In the genomic region with DNA sequence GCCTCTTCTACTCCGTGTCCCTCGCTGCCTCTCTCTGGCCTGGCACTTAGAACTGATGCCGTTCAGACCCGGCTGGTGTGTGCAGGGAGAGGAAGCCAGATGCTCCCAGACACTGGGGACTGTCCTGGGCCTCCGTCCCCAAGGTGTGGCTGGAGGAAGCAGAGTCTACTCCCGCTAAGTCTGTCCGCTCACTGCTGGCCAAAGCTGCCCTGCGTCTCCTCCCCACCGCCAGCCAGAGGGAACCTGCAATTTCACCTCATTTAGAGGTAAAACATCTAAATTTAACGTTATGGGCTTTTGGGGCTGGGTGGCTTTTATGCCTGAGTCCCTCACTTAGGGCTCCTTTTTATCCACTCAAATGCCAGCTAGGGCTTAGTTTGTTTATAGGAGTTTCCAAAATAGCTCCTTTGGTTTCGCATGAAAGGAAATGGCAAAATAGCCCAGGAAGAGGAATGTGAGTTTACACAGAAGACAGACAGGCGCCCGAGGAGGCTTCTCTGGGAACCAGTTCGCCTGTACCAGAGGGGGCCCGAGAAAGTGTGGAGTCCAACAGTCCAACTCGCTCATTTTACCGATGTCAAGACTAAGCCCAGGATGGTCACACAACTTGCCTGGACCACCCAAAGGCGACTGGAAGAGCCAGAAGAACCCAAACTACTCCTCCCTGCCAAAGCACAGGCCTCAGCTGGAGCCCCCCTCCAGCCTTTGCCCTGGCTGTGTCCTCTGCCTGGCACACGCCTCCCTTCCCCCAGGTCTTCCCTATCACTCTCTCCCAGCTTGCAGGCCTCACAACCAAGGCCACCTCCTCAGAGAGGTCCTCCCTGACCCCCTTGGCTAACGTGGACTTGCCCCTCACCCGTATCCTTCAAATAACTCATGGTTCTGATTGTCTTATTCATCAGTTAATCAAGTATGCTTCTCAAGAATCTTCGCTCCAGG, we compare ENCODE assay signal across 12 cellular contexts. TPM values are rescaled to one million over a fixed set of nuclear protein-coding genes. Genes with fewer than 3 reads are reported as not detected.
DNase-seq lines count a peak whose midpoint lies in the region; ATAC-seq and TF ChIP-seq lines count a peak whose summit lies in the region.
"Had no signal": no experiment of that assay in that cellular context is flagged by ENCODE, and none has a peak within 500 bp of the region (broad histone marks: within the 10 kb centered on the region; RNA-seq: fewer than 3 reads in every experiment).

No MANE protein-coding gene starts in this region.

- peak overlapping the region; percentile 10 for H2BK5ac ChIP-seq in trophoblast cell (ENCODE audit: low read depth, low read length, poor library complexity)

- no peak for TF ChIP-seq EP300 in SK-N-SH (IDR thresholded peaks at IDR 0.05; ENCODE audit: borderline replicate concordance in 1 of 2, low read depth in 1 of 2, low read length in 1 of 2)
- TF ChIP-seq EP300 in gastroesophageal sphincter (IDR thresholded peaks at IDR 0.05), result no peak

- no peak overlapping the region for H4K8ac ChIP-seq in trophoblast cell (ENCODE audit: low read depth, low read length)

- peak overlapping the region; percentile 85 for H3K18ac ChIP-seq in trophoblast cell (ENCODE audit: low read length)

- POLR2A ChIA-PET in Caco-2 (lab: Charles Lee), result no interaction called here
- POLR2A ChIA-PET in SK-N-SH (lab: Yijun Ruan, JAX), result no interaction called here
- POLR2A ChIA-PET in activated CD4-positive, alpha-beta T cell treated with anti-CD3 and anti-CD28 coated beads, Interleukin-2, amount 10 ng/mL, durations not matched to agents 7 days and 5 days (lab: Charles Lee), result no interaction called here

- H4K91ac ChIP-seq in trophoblast cell (ENCODE audit: low read depth, low read length), result peak overlapping the region; percentile 95

- H3K27ac Mint-ChIP-seq in Caco-2 (ENCODE audit: unreplicated experiment), result peak overlapping the region; percentile 53
- no peak overlapping the region for H3K27ac Mint-ChIP-seq in activated CD4-positive, alpha-beta T cell treated with anti-CD3 and anti-CD28 coated beads, Interleukin-2, amount 10 ng/mL, durations not matched to agents 7 days and 5 days

- WGBS in SK-N-SH (ENCODE audit: low lambda C conversion rate), result 90% methylated on average over 21 of the region's 22 CpGs
- WGBS in gastroesophageal sphincter (ENCODE audit: low coverage in 1 of 2), 2 donors, result 0 to 47% methylated on average over 2 to 7 of the region's 22 CpGs
- no CpG with 5 or more reads among the region's 22 CpGs for WGBS in trophoblast cell (ENCODE audit: extremely low coverage, insufficient coverage, insufficient read length)

- no peaks in the 10 kb centered on the region for H3K27me3 ChIP-seq in Caco-2 (replicated peaks; ENCODE audit: control insufficient read depth, insufficient read depth, low read length)
- H3K27me3 ChIP-seq in SK-N-SH (ENCODE audit: insufficient read depth), result no peaks in the 10 kb centered on the region
- H3K27me3 ChIP-seq in gastroesophageal sphincter, result no peaks in the 10 kb centered on the region
- no peaks in the 10 kb centered on the region for H3K27me3 ChIP-seq in trophoblast cell (ENCODE audit: insufficient read depth, low read length)

- intact Hi-C loops in Caco-2 (cut with micrococcal nuclease; ENCODE audit: unreplicated experiment), result no loop called here

- H3K4me2 ChIP-seq in SK-N-SH, result no peak overlapping the region
- no peak overlapping the region for H3K4me2 ChIP-seq in trophoblast cell (ENCODE audit: low read length)

- H2BK120ac ChIP-seq in trophoblast cell (ENCODE audit: insufficient read depth, low read length, poor library complexity), result peak overlapping the region; percentile 34

- H3K79me2 ChIP-seq in SK-N-SH (ENCODE audit: insufficient read depth), result no peaks in the 10 kb centered on the region
- H3K79me2 ChIP-seq in trophoblast cell (ENCODE audit: control insufficient read depth, insufficient read depth, low read length, poor library complexity), result peaks cover 2% of the 10 kb centered on the region

- H3K27me3 Mint-ChIP-seq in Caco-2 (ENCODE audit: insufficient read depth, unreplicated experiment), result no peaks in the 10 kb centered on the region
- no peaks in the 10 kb centered on the region for H3K27me3 Mint-ChIP-seq in activated CD4-positive, alpha-beta T cell treated with anti-CD3 and anti-CD28 coated beads, Interleukin-2, amount 10 ng/mL, durations not matched to agents 7 days and 5 days

- H3K14ac ChIP-seq in trophoblast cell (ENCODE audit: low read length), result peak overlapping the region; percentile 88

- no peaks in the 10 kb centered on the region for H3K9me3 Mint-ChIP-seq in Caco-2 (ENCODE audit: unreplicated experiment)
- H3K9me3 Mint-ChIP-seq in activated CD4-positive, alpha-beta T cell treated with anti-CD3 and anti-CD28 coated beads, Interleukin-2, amount 10 ng/mL, durations not matched to agents 7 days and 5 days, result no peaks in the 10 kb centered on the region

- ATAC-seq in gastroesophageal sphincter (peak; percentile 40), GM18861 (IDR thresholded peaks at IDR 0.05; ENCODE audit: unreplicated experiment) (no peak), GM18907 (IDR thresholded peaks at IDR 0.05; ENCODE audit: unreplicated experiment) (no peak), HG02678 (IDR thresholded peaks at IDR 0.05; ENCODE audit: unreplicated experiment) (no peak)

- BruUV-seq in Caco-2 (replicated peaks; lab: Mats Ljungman, UMichigan), result no TSS peak

- no peak overlapping the region for H3K27ac ChIP-seq in SK-N-SH (ENCODE audit: low read depth in 2 of 2, low read length in 1 of 2)
- peak overlapping the region; percentile 19 to 83 (median 78) for H3K27ac ChIP-seq in gastroesophageal sphincter
- no peak overlapping the region for H3K27ac ChIP-seq in trophoblast cell (ENCODE audit: low read depth, low read length)
- H3K27ac ChIP-seq: KMS-11 had no signal

- H3K23ac ChIP-seq in trophoblast cell (ENCODE audit: low read length), result no peak overlapping the region

- peak overlapping the region; percentile 81 for H4K12ac ChIP-seq in trophoblast cell (ENCODE audit: low read depth, low read length)

- 0 out of 2 replicates have a peak overlapping the region, but pooled peaks have one; percentile 14 for H2AFZ ChIP-seq in SK-N-SH (ENCODE audit: low read depth)
- H2AFZ ChIP-seq in trophoblast cell (ENCODE audit: insufficient read depth, low read length, poor library complexity), result peak overlapping the region; percentile 2

- H3K4me3 ChIP-seq in Caco-2 (ENCODE audit: low read depth, low read length) (no peak overlapping the region), SK-N-SH (ENCODE audit: low read depth in 2 of 2, low read length in 1 of 2) (no peak overlapping the region), gastroesophageal sphincter (peak overlapping the region in 1 of 2 donors; percentile 16), trophoblast cell (ENCODE audit: low read depth, low read length) (no peak overlapping the region)

- no peak overlapping the region for H3K4me3 Mint-ChIP-seq in Caco-2 (ENCODE audit: unreplicated experiment)
- no peak overlapping the region for H3K4me3 Mint-ChIP-seq in activated CD4-positive, alpha-beta T cell treated with anti-CD3 and anti-CD28 coated beads, Interleukin-2, amount 10 ng/mL, durations not matched to agents 7 days and 5 days

- TF ChIP-seq POLR2A in gastroesophageal sphincter (IDR thresholded peaks at IDR 0.05), result no peak

- peak overlapping the region; percentile 99 for H2BK12ac ChIP-seq in trophoblast cell (ENCODE audit: low read length)

- H3K4me1 Mint-ChIP-seq in Caco-2 (ENCODE audit: low read depth, unreplicated experiment), result peaks cover 24% of the 10 kb centered on the region
- no peaks in the 10 kb centered on the region for H3K4me1 Mint-ChIP-seq in activated CD4-positive, alpha-beta T cell treated with anti-CD3 and anti-CD28 coated beads, Interleukin-2, amount 10 ng/mL, durations not matched to agents 7 days and 5 days

- H3K9ac ChIP-seq in SK-N-SH, result no peak overlapping the region
- no peak overlapping the region for H3K9ac ChIP-seq in trophoblast cell (ENCODE audit: low read length)
- H3K9ac ChIP-seq: KMS-11 had no signal

- H4K20me1 ChIP-seq in SK-N-SH (ENCODE audit: insufficient read depth), result no peaks in the 10 kb centered on the region

- H3K36me3 ChIP-seq in Caco-2 (ENCODE audit: control insufficient read depth, insufficient read depth, low read length), result no peaks in the 10 kb centered on the region
- no peaks in the 10 kb centered on the region for H3K36me3 ChIP-seq in SK-N-SH (replicated peaks in 1 of 2; ENCODE audit: control insufficient read depth in 1 of 2, insufficient read depth in 2 of 2, low read length in 1 of 2)
- H3K36me3 ChIP-seq in gastroesophageal sphincter, result no peaks in the 10 kb centered on the region
- no peaks in the 10 kb centered on the region for H3K36me3 ChIP-seq in trophoblast cell (ENCODE audit: control insufficient read depth in 1 of 2, insufficient read depth in 2 of 2, low read length in 2 of 2)

- H3K4me1 ChIP-seq in Caco-2 (peaks cover 24% of the 10 kb centered on the region), SK-N-SH (ENCODE audit: control insufficient read depth in 1 of 2, insufficient read depth in 2 of 2, low read depth in 1 of 2, low read length in 1 of 2) (peaks cover 9 to 15% of the 10 kb centered on the region in 2 experiments; a peak in 2 of 4 replicates), gastroesophageal sphincter (peaks cover 0 to 48% (median 21%) of the 10 kb centered on the region in 3 donors), trophoblast cell (ENCODE audit: control insufficient read depth in 1 of 2, insufficient read depth in 2 of 2, low read length in 2 of 2) (peaks cover 9 to 17% of the 10 kb centered on the region in 2 experiments)

- no peak for DNase-seq in Caco-2
- DNase-seq in SK-N-SH, result no peak
- DNase-seq in trophoblast cell, result no peak
- no peak for DNase-seq in activated CD4-positive, alpha-beta T cell treated with anti-CD3 and anti-CD28 coated beads, Interleukin-2, amount 10 ng/mL, durations not matched to agents 7 days and 5 days
- DNase-seq: NCI-H446 treated with DMSO at 0.1 percent for 48 hours had no signal

- no peak for TF ChIP-seq RAD21 in SK-N-SH (IDR thresholded peaks at IDR 0.05; ENCODE audit: low read length)

- H3K9me3 ChIP-seq in Caco-2 (no peaks in the 10 kb centered on the region), SK-N-SH (no peaks in the 10 kb centered on the region), gastroesophageal sphincter (no peaks in the 10 kb centered on the region), trophoblast cell (ENCODE audit: insufficient read depth, low read depth, low read length) (no peaks in the 10 kb centered on the region)

- H2AK5ac ChIP-seq in trophoblast cell (ENCODE audit: low read length), result peak overlapping the region; percentile 99

- H3K9me2 ChIP-seq in SK-N-SH, result no peaks in the 10 kb centered on the region

- H3K4ac ChIP-seq in trophoblast cell (ENCODE audit: low read depth, low read length), result peak overlapping the region; percentile 54

- CTCF ChIA-PET in Caco-2 (lab: Charles Lee), result interaction anchor here (0.7 to 3.4 kb wide), 9 partner anchors 11 to 447 kb away, joined by 3 to 32 read pairs (median 7); a partner anchor contains a TSS
- CTCF ChIA-PET in SK-N-SH (lab: Yijun Ruan, JAX), result interaction anchor here (0.6 to 3.6 kb wide), 16 partner anchors 9 to 264 kb away, joined by 3 to 18 read pairs (median 5); a partner anchor contains a TSS
- CTCF ChIA-PET in activated CD4-positive, alpha-beta T cell treated with anti-CD3 and anti-CD28 coated beads, Interleukin-2, amount 10 ng/mL, durations not matched to agents 7 days and 5 days (lab: Charles Lee), result interaction anchor here (1.2 to 3.0 kb wide), 4 partner anchors 11 to 40 kb away, joined by 3 to 18 read pairs (median 4); no protein-coding TSS in a partner anchor

- no peaks in the 10 kb centered on the region for H3K36me3 Mint-ChIP-seq in Caco-2 (ENCODE audit: insufficient read depth, unreplicated experiment)
- no peaks in the 10 kb centered on the region for H3K36me3 Mint-ChIP-seq in activated CD4-positive, alpha-beta T cell treated with anti-CD3 and anti-CD28 coated beads, Interleukin-2, amount 10 ng/mL, durations not matched to agents 7 days and 5 days (ENCODE audit: low read depth)

- H3F3A ChIP-seq in SK-N-SH (replicated peaks; ENCODE audit: insufficient read depth), result no peaks in the 10 kb centered on the region

- H3K79me1 ChIP-seq in trophoblast cell (ENCODE audit: low read length), result peaks cover 8% of the 10 kb centered on the region

- TF ChIP-seq CTCF in Caco-2 (IDR thresholded peaks at IDR 0.05; ENCODE audit: insufficient read depth in 1 of 2, low read depth in 1 of 2, low read length in 1 of 2, severe bottlenecking in 1 of 2, unreplicated experiment in 1 of 2), result no peak
- TF ChIP-seq CTCF in SK-N-SH (IDR thresholded peaks at IDR 0.05), result no peak
- no peak for TF ChIP-seq CTCF in gastroesophageal sphincter (IDR thresholded peaks at IDR 0.05)

RNA-seq across cellular contexts. Expression of a gene that starts 54.5 kb away (rescaled TPM):
- 0.18 and 0.67 TPM in 2 replicates for total RNA-seq in Caco-2 (2022)
- 1.0 and 1.2 TPM in 2 replicates for polyA plus RNA-seq in SK-N-SH (2012; rRNA removed)
- 0.18 and 0.33 TPM in 2 replicates for polyA plus RNA-seq in SK-N-SH (2012; cell fraction: cytosol; rRNA removed)
- 7.0 and 8.8 TPM in 2 replicates for polyA plus RNA-seq in SK-N-SH (2012; cell fraction: nucleus; rRNA removed)
- 10 to 100 TPM in 2 of 4 donors, 1 to 10 TPM in 2; 8.2 to 24.1 (median 12.9) TPM for total RNA-seq in gastroesophageal sphincter
- polyA plus RNA-seq in trophoblast cell (2013), result 0.12 and 0.15 TPM in 2 replicates
- not detected for total RNA-seq in activated CD4-positive, alpha-beta T cell treated with anti-CD3 and anti-CD28 coated beads, Interleukin-2, amount 10 ng/mL, durations not matched to agents 7 days and 5 days
- total RNA-seq: activated CD8-positive, alpha-beta memory T cell treated with anti-CD3 and anti-CD28 coated beads for 36 hours; SK-MEL-5 had no signal

Comparison
In these comparisons a context has a peak if more than half of its experiments do, and no peak if none do; other contexts are left out.
1. H3K27ac ChIP-seq: peak in gastroesophageal sphincter (4 of 4); none in SK-N-SH (0 of 2) and trophoblast cell (single experiment).